ENCODE assay signal across 36 cellular contexts in genomic region chr6:116973992-116974391, GRCh38.
"Had no signal": no experiment of that assay in that cellular context is flagged by ENCODE, and none has a peak within 500 bp of the region (broad histone marks: within the 10 kb centered on the region; RNA-seq: fewer than 3 reads in every experiment).

No MANE protein-coding gene starts in this region.

- H3K27me3 ChIP-seq: adrenal gland, breast epithelium, MG63, Peyer's patch had no signal

- H3K27ac ChIP-seq: adrenal gland, body of pancreas, Peyer's patch, VCaP had no signal

- H3K4me3 ChIP-seq: adrenal gland, body of pancreas, breast epithelium, MG63, Peyer's patch had no signal

- H3K27me3 Mint-ChIP-seq: activated CD4-positive, alpha-beta memory T cell treated with anti-CD3 and anti-CD28 coated beads for 36 hours had no signal

- H3K4me1 ChIP-seq: adrenal gland, body of pancreas, breast epithelium, Peyer's patch had no signal

- H3K9me3 Mint-ChIP-seq: activated B cell treated with CpG ODN at 0.5 μM for 24 hours; activated CD4-positive, alpha-beta memory T cell treated with anti-CD3 and anti-CD28 coated beads for 36 hours; activated naive CD4-positive, alpha-beta T cell treated with anti-CD3 and anti-CD28 coated beads for 36 hours; activated naive CD4-positive, alpha-beta T cell treated with anti-CD3 and anti-CD28 coated beads, Interleukin-2, amount 50 U/mL, for 72 hours; activated T-cell treated with anti-CD3 and anti-CD28 coated beads, Interleukin-2, amount 50 U/mL, for 4 hours; activated T-helper 1 cell treated with anti-CD3 and anti-CD28 coated beads, Interleukin-12 subunit alpha, Interleukin-12 subunit beta, Interleukin-2, Interleukin-4 antibody, amounts not matched to agents 30 ng/mL and 10 ng/mL and 1 ng/mL, durations not matched to agents 14 hours and 24 hours and 36 hours had no signal

- H3K27ac Mint-ChIP-seq: activated B cell treated with CpG ODN at 0.5 μM for 24 hours; activated CD4-positive, alpha-beta memory T cell treated with anti-CD3 and anti-CD28 coated beads for 36 hours; activated naive CD4-positive, alpha-beta T cell treated with anti-CD3 and anti-CD28 coated beads for 36 hours; activated naive CD4-positive, alpha-beta T cell treated with anti-CD3 and anti-CD28 coated beads, Interleukin-2, amount 50 U/mL, for 72 hours; activated T-helper 1 cell treated with anti-CD3 and anti-CD28 coated beads, Interleukin-12 subunit alpha, Interleukin-12 subunit beta, Interleukin-2, Interleukin-4 antibody, amounts not matched to agents 30 ng/mL and 10 ng/mL and 1 ng/mL, durations not matched to agents 14 hours and 24 hours and 36 hours had no signal

- H3K36me3 ChIP-seq: adrenal gland, breast epithelium, MG63, Peyer's patch had no signal

- H3K36me3 Mint-ChIP-seq: activated CD4-positive, alpha-beta memory T cell treated with anti-CD3 and anti-CD28 coated beads for 36 hours; activated naive CD4-positive, alpha-beta T cell treated with anti-CD3 and anti-CD28 coated beads, Interleukin-2, amount 50 U/mL, for 72 hours had no signal

- DNase-seq: activated B cell treated with CpG ODN at 0.5 μM for 24 hours; activated CD4-positive, alpha-beta memory T cell treated with anti-CD3 and anti-CD28 coated beads for 36 hours; activated CD4-positive, alpha-beta T cell treated with anti-CD3 and anti-CD28 coated beads for 4 hours; activated CD4-positive, alpha-beta T cell treated with anti-CD3 and anti-CD28 coated beads, Interleukin-2, amount 50 U/mL, for 1 hour; activated CD4-positive, CD25-positive, alpha-beta regulatory T cell treated with anti-CD3 and anti-CD28 coated beads, Interleukin-2, amount 50 U/mL, for 72 hours; activated CD8-positive, alpha-beta memory T cell treated with anti-CD3 and anti-CD28 coated beads, Interleukin-2, amount 50 U/mL, for 4 hours; activated gamma-delta T cell treated with Interleukin-2 at 50 U/mL for 16 hours; activated naive CD4-positive, alpha-beta T cell treated with anti-CD3 and anti-CD28 coated beads for 36 hours; activated T-cell treated with anti-CD3 and anti-CD28 coated beads for 4 hours; activated T-cell treated with anti-CD3 and anti-CD28 coated beads, Interleukin-2, amount 50 U/mL, for 4 hours; adrenal gland; body of pancreas; Kasumi-1; KG1; MG63; NCI-H1092 treated with DMSO at 0.1 percent for 48 hours; NCI-H1417; NCI-H146; NCI-H187; NCI-H2081; NCI-H2171 treated with DMSO at 0.1 percent for 48 hours; NCI-H226; NCI-H510A; NCI-H748 treated with DMSO at 0.1 percent for 48 hours; NK-92 treated with Interleukin-12 subunit alpha and Interleukin-12 subunit beta, amount 100 ng/mL, for 24 hours; PC-3; Peyer's patch; RPMI8226; SW 1271; T-helper 1 cell; T-helper 2 cell; T-helper 9 cell had no signal

- H3K4me1 Mint-ChIP-seq: activated B cell treated with CpG ODN at 0.5 μM for 24 hours had no signal

- H3K9me3 ChIP-seq: adrenal gland, body of pancreas, breast epithelium, MG63, Peyer's patch had no signal

- H3K4me3 Mint-ChIP-seq: activated B cell treated with CpG ODN at 0.5 μM for 24 hours; activated CD4-positive, alpha-beta memory T cell treated with anti-CD3 and anti-CD28 coated beads for 36 hours; activated naive CD4-positive, alpha-beta T cell treated with anti-CD3 and anti-CD28 coated beads for 36 hours; activated T-cell treated with anti-CD3 and anti-CD28 coated beads, Interleukin-2, amount 50 U/mL, for 4 hours; activated T-helper 1 cell treated with anti-CD3 and anti-CD28 coated beads, Interleukin-12 subunit alpha, Interleukin-12 subunit beta, Interleukin-2, Interleukin-4 antibody, amounts not matched to agents 30 ng/mL and 10 ng/mL and 1 ng/mL, durations not matched to agents 14 hours and 24 hours and 36 hours had no signal

- ATAC-seq: activated naive CD4-positive, alpha-beta T cell treated with anti-CD3 and anti-CD28 coated beads, Interleukin-2, amount 50 U/mL, for 72 hours; activated T-cell treated with anti-CD3 and anti-CD28 coated beads, Interleukin-2, amount 50 U/mL, for 4 hours; body of pancreas; PC-3 had no signal
